In the genomic region with DNA sequence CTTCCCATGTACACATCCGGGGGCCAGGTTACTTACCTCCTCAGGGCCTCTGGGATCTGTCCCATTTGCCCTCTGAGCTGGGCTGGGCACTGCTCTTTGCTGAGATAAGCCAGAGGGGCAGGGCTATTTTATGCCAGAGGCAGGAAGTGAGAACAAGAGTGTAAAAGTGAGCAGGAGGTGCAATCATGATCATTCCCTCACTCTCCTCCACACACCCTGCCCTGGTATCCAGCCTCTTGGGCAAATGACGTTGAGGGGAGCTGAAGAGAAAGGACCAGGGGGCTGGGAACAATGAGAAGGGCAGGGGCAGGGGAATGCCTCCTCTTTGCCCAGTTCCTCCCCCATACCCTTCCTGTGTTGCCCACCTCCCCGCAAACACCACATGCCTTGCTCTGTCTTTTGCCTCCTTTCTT, we compare ENCODE assay signal across 9 cellular contexts. TPM values are rescaled to one million over a fixed set of nuclear protein-coding genes. Genes with fewer than 3 reads are reported as not detected.
DNase-seq lines count a peak whose midpoint lies in the region; ATAC-seq and TF ChIP-seq lines count a peak whose summit lies in the region.
"Had no signal": no experiment of that assay in that cellular context is flagged by ENCODE, and none has a peak within 500 bp of the region (broad histone marks: within the 10 kb centered on the region; RNA-seq: fewer than 3 reads in every experiment).

No MANE protein-coding gene starts in this region.

- H3K9me3 ChIP-seq in Peyer's patch (no peaks in the 10 kb centered on the region), endodermal cell (ENCODE audit: control insufficient read depth, low read length) (no peaks in the 10 kb centered on the region), neural progenitor cell (ENCODE audit: low read depth) (no peaks in the 10 kb centered on the region), WERI-Rb-1 (ENCODE audit: severe bottlenecking) (no peaks in the 10 kb centered on the region)

- H3K27ac Mint-ChIP-seq in endodermal cell (peak overlapping the region; percentile 4), neural progenitor cell (peak overlapping the region; percentile 51)

- H3K79me2 ChIP-seq in neural progenitor cell (ENCODE audit: low read depth), result no peaks in the 10 kb centered on the region

- peak overlapping the region; percentile 86 to 94 (median 89) for H3K27ac ChIP-seq in Peyer's patch
- H3K27ac ChIP-seq in endodermal cell (ENCODE audit: low read depth, low read length), result no peak overlapping the region
- H3K27ac ChIP-seq in neural progenitor cell, result peak overlapping the region; percentile 83
- H3K27ac ChIP-seq in WERI-Rb-1, result no peak overlapping the region
- H3K27ac ChIP-seq: PC-9 had no signal

- H3K9me3 Mint-ChIP-seq in endodermal cell (no peaks in the 10 kb centered on the region), neural progenitor cell (no peaks in the 10 kb centered on the region)

- TF ChIP-seq POLR2A in Peyer's patch (IDR thresholded peaks at IDR 0.05), result peak; percentile 90 to 98

- H3K4me3 Mint-ChIP-seq in endodermal cell (no peak overlapping the region), neural progenitor cell (no peak overlapping the region)

- no peaks in the 10 kb centered on the region for H3K36me3 Mint-ChIP-seq in endodermal cell (ENCODE audit: low read depth)
- no peaks in the 10 kb centered on the region for H3K36me3 Mint-ChIP-seq in neural progenitor cell

- DNase-seq in GM12865 (ENCODE audit: low read depth) (peak; percentile 61), Peyer's patch (peak; percentile 47 to 88 (median 83)), endodermal cell (peak; percentile 51), neural progenitor cell (ENCODE audit: low spot score) (no peak), WERI-Rb-1 (no peak), anterior cingulate cortex (lab: John Stamatoyannopoulos, UW) (no peak), NCI-H748 (lab: John Stamatoyannopoulos, UW; ENCODE audit: unreplicated experiment) (no peak)
- DNase-seq: PC-9 had no signal

- H3K27me3 ChIP-seq in Peyer's patch (no peaks in the 10 kb centered on the region), endodermal cell (ENCODE audit: control insufficient read depth, insufficient read depth, low read length, poor library complexity, severe bottlenecking) (no peaks in the 10 kb centered on the region), neural progenitor cell (no peaks in the 10 kb centered on the region), WERI-Rb-1 (ENCODE audit: insufficient read depth, low read depth, severe bottlenecking) (no peaks in the 10 kb centered on the region)

- peaks cover 27% of the 10 kb centered on the region for H3F3A ChIP-seq in neural progenitor cell (ENCODE audit: low read depth)

- H3K4me3 ChIP-seq in GM12865 (ENCODE audit: low read depth, low read length) (peak overlapping the region; percentile 69), Peyer's patch (peak overlapping the region; percentile 21 to 53 (median 36)), endodermal cell (ENCODE audit: low read length) (no peak overlapping the region), neural progenitor cell (no peak overlapping the region), WERI-Rb-1 (ENCODE audit: low read depth, low read length) (no peak overlapping the region)
- H3K4me3 ChIP-seq: PC-9 had no signal

- H3K4me2 ChIP-seq in neural progenitor cell, result no peak overlapping the region
- H3K4me2 ChIP-seq: PC-9 had no signal

- TF ChIP-seq CTCF in GM12865 (IDR thresholded peaks at IDR 0.05; ENCODE audit: insufficient read depth, low read depth, low read length, missing control alignments) (no peak), Peyer's patch (IDR thresholded peaks at IDR 0.05) (no peak), endodermal cell (conservative IDR thresholded peaks at IDR 0.05) (no peak), neural progenitor cell (IDR thresholded peaks at IDR 0.05) (no peak), WERI-Rb-1 (IDR thresholded peaks at IDR 0.05; ENCODE audit: low read depth, low read length) (no peak)

- peak overlapping the region; percentile 93 for H2AFZ ChIP-seq in neural progenitor cell (replicated peaks)
- H2AFZ ChIP-seq: PC-9 had no signal

- H3K27me3 Mint-ChIP-seq in endodermal cell (ENCODE audit: insufficient read depth), result peaks cover 2% of the 10 kb centered on the region
- peaks cover 14% of the 10 kb centered on the region for H3K27me3 Mint-ChIP-seq in neural progenitor cell (ENCODE audit: insufficient read depth, low read depth)

- no peak for ATAC-seq in HG03457 (IDR thresholded peaks at IDR 0.05; ENCODE audit: unreplicated experiment)

- H4K20me1 ChIP-seq in neural progenitor cell (ENCODE audit: low read depth), result no peaks in the 10 kb centered on the region

- H3K4me1 ChIP-seq in Peyer's patch (peaks cover 7 to 53% (median 21%) of the 10 kb centered on the region in 4 donors), endodermal cell (ENCODE audit: control insufficient read depth, insufficient read depth, low read length) (no peaks in the 10 kb centered on the region), neural progenitor cell (peaks cover 38% of the 10 kb centered on the region)

- H3K36me3 ChIP-seq in Peyer's patch (no peaks in the 10 kb centered on the region), endodermal cell (ENCODE audit: control insufficient read depth, insufficient read depth, low read length) (no peaks in the 10 kb centered on the region), neural progenitor cell (no peaks in the 10 kb centered on the region), WERI-Rb-1 (no peaks in the 10 kb centered on the region)

- H3K9ac ChIP-seq in endodermal cell (ENCODE audit: extremely low read depth, low read length, poor library complexity, severe bottlenecking), result no peak overlapping the region
- H3K9ac ChIP-seq in neural progenitor cell, result no peak overlapping the region

- H3K4me1 Mint-ChIP-seq in endodermal cell (peaks cover 35% of the 10 kb centered on the region), neural progenitor cell (peaks cover 34% of the 10 kb centered on the region)

- 81% methylated on average over 2 of the region's 3 CpGs; no CpG with 5 or more reads in 1 of the 2 experiments for WGBS in endodermal cell (ENCODE audit: insufficient coverage in 1 of 2, insufficient read length in 1 of 2), 2 experiments

RNA-seq across cellular contexts. Expression of a gene that starts 4.2 kb away (rescaled TPM):
- total RNA-seq in Peyer's patch (10 to 100 TPM; 18.7 to 36.2 (median 25.3) TPM), endodermal cell (under 1 TPM; 0.24 to 0.73 TPM), neural progenitor cell (ENCODE audit: low replicate concordance) (0.04 and 0.22 TPM in 2 replicates)
- 0.07 TPM for polyA plus RNA-seq in endodermal cell (2013, experiment 1 of 2)
- not detected for polyA plus RNA-seq in endodermal cell (2013, experiment 2 of 2)

RNA-seq across cellular contexts. Expression of a gene that starts 15.7 kb away (rescaled TPM):
- total RNA-seq in Peyer's patch (10 to 100 TPM in 2 of 4 donors, 1 to 10 TPM in 2; 5.1 to 12.1 (median 10.3) TPM), endodermal cell (1 to 10 TPM; 1.9 to 3.9 TPM), neural progenitor cell (ENCODE audit: low replicate concordance) (2.7 and 3.8 TPM in 2 replicates)
- 2.4 TPM for polyA plus RNA-seq in endodermal cell (2013, experiment 1 of 2)
- 2.1 TPM for polyA plus RNA-seq in endodermal cell (2013, experiment 2 of 2)

RNA-seq across cellular contexts. Expression of a gene that starts 24.4 kb away (rescaled TPM):
- total RNA-seq in Peyer's patch (100 to 1,000 TPM; 129 to 209 (median 167) TPM), endodermal cell (100 to 1,000 TPM; 276 to 385 TPM), neural progenitor cell (ENCODE audit: low replicate concordance) (381 and 412 TPM in 2 replicates)
- 300 TPM for polyA plus RNA-seq in endodermal cell (2013, experiment 1 of 2)
- 277 TPM for polyA plus RNA-seq in endodermal cell (2013, experiment 2 of 2)

RNA-seq across cellular contexts. Expression of a gene that starts 31.4 kb away (rescaled TPM):
- total RNA-seq in Peyer's patch, result 100 to 1,000 TPM in 1 of 4 donors, 10 to 100 TPM in 3; 32.6 to 109 (median 45.4) TPM
- 10 to 100 TPM; 30.5 to 60.3 TPM for total RNA-seq in endodermal cell
- 57.0 TPM for polyA plus RNA-seq in endodermal cell (2013, experiment 1 of 2)
- 48.0 TPM for polyA plus RNA-seq in endodermal cell (2013, experiment 2 of 2)
- total RNA-seq in neural progenitor cell (ENCODE audit: low replicate concordance), result 101 and 135 TPM in 2 replicates

RNA-seq across cellular contexts. Expression of a gene that starts 57.6 kb away (rescaled TPM):
- total RNA-seq in Peyer's patch (10 to 100 TPM; 35.6 to 96.6 (median 80.2) TPM), endodermal cell (100 to 1,000 TPM in 1 of 2 donors, 10 to 100 TPM in 1; 74.4 to 146 TPM), neural progenitor cell (ENCODE audit: low replicate concordance) (38.0 and 52.0 TPM in 2 replicates)
- polyA plus RNA-seq in endodermal cell (2013, experiment 1 of 2), result 82.8 TPM
- polyA plus RNA-seq in endodermal cell (2013, experiment 2 of 2), result 70.6 TPM

Comparison
In these comparisons a context has a peak if more than half of its experiments do, and no peak if none do; other contexts are left out.
1. DNase-seq: peak in GM12865 (single experiment), Peyer's patch (3 of 3) and endodermal cell (single experiment); none in neural progenitor cell (single experiment), WERI-Rb-1 (single experiment), anterior cingulate cortex (0 of 58) and NCI-H748 (single experiment).
2. H3K4me3 ChIP-seq: peak in GM12865 (single experiment) and Peyer's patch (4 of 4); none in endodermal cell (single experiment), neural progenitor cell (single experiment) and WERI-Rb-1 (single experiment).
3. H3K27ac ChIP-seq: peak in Peyer's patch (4 of 4) and neural progenitor cell (single experiment); none in endodermal cell (single experiment) and WERI-Rb-1 (single experiment).
4. RNA of a gene that starts 4.2 kb away (total RNA-seq): 18.7 to 36.2 TPM in Peyer's patch; 0.24 to 0.73 TPM in endodermal cell and 0.04 to 0.22 TPM in neural progenitor cell; every median in the first group is over 10 times any median in the second.